In the genomic region with DNA sequence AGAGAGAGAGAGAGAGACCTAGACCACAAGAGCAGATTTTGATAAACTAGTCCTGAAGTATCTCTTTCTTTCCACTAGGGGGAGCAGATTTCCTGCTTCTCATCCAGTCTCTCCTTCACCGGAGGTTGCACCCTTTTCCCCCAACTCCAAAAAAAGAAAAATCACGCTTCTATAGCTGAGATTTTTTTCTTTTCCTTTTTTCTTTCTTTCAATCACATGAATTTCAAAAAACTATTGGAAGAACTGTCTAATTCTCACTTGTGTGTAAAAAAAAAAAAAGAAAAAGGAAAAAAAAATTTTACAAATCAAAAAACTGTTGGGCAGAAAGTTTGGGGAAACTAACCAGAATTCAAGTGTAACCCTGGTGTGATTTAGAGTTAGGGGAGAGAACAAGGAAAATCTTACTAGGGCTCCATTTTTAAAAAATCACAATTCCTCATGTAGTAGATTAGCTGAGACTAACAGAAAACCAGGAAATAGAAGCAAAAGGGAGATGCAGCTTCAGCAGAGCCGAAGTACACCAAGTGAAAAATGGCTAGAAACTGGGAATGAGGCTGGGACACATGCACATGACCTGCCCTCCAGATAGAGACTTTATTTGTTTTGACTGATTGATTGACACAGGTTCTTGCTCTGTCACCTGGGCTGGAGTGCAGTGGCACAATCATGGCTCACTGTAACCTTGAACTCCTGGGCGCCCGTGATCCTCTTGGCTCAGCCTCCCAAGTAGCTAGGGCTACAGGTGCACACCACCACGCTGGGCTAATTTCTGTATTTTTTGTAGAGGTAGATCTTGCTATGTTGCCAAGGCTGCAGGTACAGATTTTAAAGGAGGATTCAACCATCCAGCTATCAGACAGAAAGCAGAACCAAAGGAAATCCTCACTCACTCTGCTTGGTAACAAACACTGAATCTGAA, we compare ENCODE assay signal across 8 cellular contexts. TPM values are rescaled to one million over a fixed set of nuclear protein-coding genes. Genes with fewer than 3 reads are reported as not detected.
DNase-seq lines count a peak whose midpoint lies in the region; ATAC-seq, FAIRE-seq and TF ChIP-seq lines count a peak whose summit lies in the region.

No MANE protein-coding gene starts in this region.

- no peak overlapping the region for H3K27ac ChIP-seq in body of pancreas
- H3K27ac ChIP-seq in thoracic aorta, result no peak overlapping the region

- H3K36me3 Mint-ChIP-seq in immature natural killer cell, result peaks cover 0 to 6% (median 3%) of the 10 kb centered on the region in 3 donors

- H3K36me3 ChIP-seq in body of pancreas (replicated peaks in 1 of 2; ENCODE audit: insufficient read depth in 1 of 2, low read depth in 2 of 2) (no peaks in the 10 kb centered on the region), thoracic aorta (no peaks in the 10 kb centered on the region)

- no peaks in the 10 kb centered on the region for H3K27me3 Mint-ChIP-seq in immature natural killer cell (ENCODE audit: low read depth in 3 of 3)

- WGBS in body of pancreas, 2 donors, result 47 to 50% methylated on average over 6 of the region's 6 CpGs

- peak overlapping the region in 1 of 5 donors; percentile 27 for H3K4me3 Mint-ChIP-seq in immature natural killer cell

- H3K4me3 ChIP-seq in HFF-Myc (replicated peaks; ENCODE audit: low read depth, low read length) (no peak overlapping the region), body of pancreas (no peak overlapping the region), thoracic aorta (no peak overlapping the region)

- H3K27me3 ChIP-seq in body of pancreas, result no peaks in the 10 kb centered on the region
- H3K27me3 ChIP-seq in thoracic aorta (replicated peaks; ENCODE audit: insufficient read depth), result no peaks in the 10 kb centered on the region

- no peak overlapping the region for H3K27ac Mint-ChIP-seq in immature natural killer cell

- peak; percentile 59 for TF ChIP-seq CTCF in D721Med (IDR thresholded peaks at IDR 0.05; ENCODE audit: insufficient read depth, missing control alignments)
- peak; percentile 63 for TF ChIP-seq CTCF in HFF-Myc (IDR thresholded peaks at IDR 0.05; ENCODE audit: low read depth, low read length, missing control alignments)
- TF ChIP-seq CTCF in body of pancreas (IDR thresholded peaks at IDR 0.05), result peak; percentile 29 to 73 (median 63)
- TF ChIP-seq CTCF in thoracic aorta (IDR thresholded peaks at IDR 0.05), result peak; percentile 70

- no peak for DNase-seq in D721Med (ENCODE audit: insufficient read length, low spot score)
- DNase-seq in HFF-Myc (ENCODE audit: extremely low read depth, low read depth), result peak; percentile 36
- DNase-seq in NCI-H526 (lab: John Stamatoyannopoulos, UW), result peak; percentile 62 to 93
- DNase-seq in body of pancreas, result no peak
- DNase-seq in immature natural killer cell, result peak; percentile 45 to 60 (median 52)
- no peak for DNase-seq in thoracic aorta (ENCODE audit: low spot score)

- ATAC-seq in body of pancreas (peak; percentile 72), thoracic aorta (ENCODE audit: insufficient number of reproducible peaks, low FRiP score, low read depth) (no peak), HG02870 (IDR thresholded peaks at IDR 0.05; ENCODE audit: unreplicated experiment) (no peak), HG02623 (IDR thresholded peaks at IDR 0.05; ENCODE audit: unreplicated experiment) (no peak)

- TF ChIP-seq POLR2A in body of pancreas (IDR thresholded peaks at IDR 0.05), result no peak

- peaks cover 2 to 4% of the 10 kb centered on the region in 2 donors for H3K4me1 Mint-ChIP-seq in immature natural killer cell

- H3K4me1 ChIP-seq in body of pancreas (peaks cover 4% of the 10 kb centered on the region), thoracic aorta (ENCODE audit: control insufficient read depth in 1 of 2, low read depth in 2 of 2) (no peaks in the 10 kb centered on the region)

- no peak for FAIRE-seq in D721Med (lab: Jason Lieb, UNC)

- H3K9me3 ChIP-seq in body of pancreas, result no peaks in the 10 kb centered on the region
- no peaks in the 10 kb centered on the region for H3K9me3 ChIP-seq in thoracic aorta

- intact Hi-C loops in body of pancreas (cut with DNase I), result loop anchor here (10.0 kb wide), 1 partner anchor 161 kb away; no protein-coding TSS in a partner anchor

- H3K9me3 Mint-ChIP-seq in immature natural killer cell, result no peaks in the 10 kb centered on the region

RNA-seq across cellular contexts. Expression of a gene that starts 27.1 kb away (rescaled TPM):
- total RNA-seq in body of pancreas, result 10 to 100 TPM; 27.4 to 68.5 TPM
- polyA plus RNA-seq in immature natural killer cell, result 100 to 1,000 TPM; 158 to 341 (median 192) TPM
- total RNA-seq in thoracic aorta, result 10 to 100 TPM; 41.8 to 96.4 TPM

RNA-seq across cellular contexts. Expression of a gene that starts 27.2 kb away (rescaled TPM):
- total RNA-seq in body of pancreas, result 1 to 10 TPM; 7.5 to 9.6 TPM
- polyA plus RNA-seq in immature natural killer cell, result 100 to 1,000 TPM in 1 of 3 donors, 10 to 100 TPM in 2; 82.9 to 153 (median 90.7) TPM
- 10 to 100 TPM; 16.0 to 23.8 TPM for total RNA-seq in thoracic aorta

RNA-seq across cellular contexts. Expression of a gene that starts 39.7 kb away (rescaled TPM):
- total RNA-seq in body of pancreas (10 to 100 TPM in 1 of 2 donors, 1 to 10 TPM in 1; 8.3 to 10.5 TPM), thoracic aorta (10 to 100 TPM; 10.2 to 21.0 TPM)
- polyA plus RNA-seq in immature natural killer cell, result 10 to 100 TPM in 2 of 3 donors, 1 to 10 TPM in 1; 5.9 to 13.7 (median 11.4) TPM

RNA-seq across cellular contexts. Expression of a gene that starts 40.0 kb away (rescaled TPM):
- 1 to 10 TPM in 1 of 2 donors, not detected in 1; 1.3 TPM for total RNA-seq in body of pancreas
- not detected for polyA plus RNA-seq in immature natural killer cell
- total RNA-seq in thoracic aorta, result 1 to 10 TPM in 1 of 2 donors, not detected in 1; 2.2 TPM

RNA-seq across cellular contexts. Expression of a gene that starts 50.1 kb away (rescaled TPM):
- total RNA-seq in body of pancreas (10 to 100 TPM in 1 of 2 donors, 1 to 10 TPM in 1; 3.3 to 22.8 TPM), thoracic aorta (10 to 100 TPM; 12.3 to 12.7 TPM)
- 10 to 100 TPM in 2 of 3 donors, 1 to 10 TPM in 1; 6.8 to 20.4 (median 11.2) TPM for polyA plus RNA-seq in immature natural killer cell

Comparison
In these comparisons a context has a peak if more than half of its experiments do, and no peak if none do; other contexts are left out.
1. DNase-seq: peak in HFF-Myc (single experiment), NCI-H526 (2 of 2) and immature natural killer cell (3 of 3); none in D721Med (single experiment), body of pancreas (0 of 4) and thoracic aorta (single experiment).
2. Peak in every context shown above with its lines, with median percentiles within 50 percentile points of each other: CTCF ChIP-seq.